In genomic region chr15:80873568-80873967, GRCh38 we compare ENCODE assay signal across 24 cellular contexts.
"Had no signal": no experiment of that assay in that cellular context is flagged by ENCODE, and none has a peak within 500 bp of the region (broad histone marks: within the 10 kb centered on the region; RNA-seq: fewer than 3 reads in every experiment).

No MANE protein-coding gene starts in this region.

- H3K9me3 ChIP-seq: breast epithelium, colonic mucosa, gastroesophageal sphincter, mucosa of descending colon, sigmoid colon, thyroid gland, upper lobe of left lung had no signal

- H3K4me1 ChIP-seq: breast epithelium, colonic mucosa, thyroid gland had no signal

- H3K36me3 ChIP-seq: breast epithelium, colonic mucosa, gastroesophageal sphincter, sigmoid colon, thyroid gland, upper lobe of left lung had no signal

- H3K4me3 ChIP-seq: breast epithelium, colonic mucosa, gastroesophageal sphincter, lung, mucosa of descending colon, sigmoid colon, thyroid gland, upper lobe of left lung had no signal

- H3K27ac ChIP-seq: breast epithelium, colonic mucosa, gastroesophageal sphincter, sigmoid colon, thyroid gland, upper lobe of left lung had no signal

- H3K27me3 ChIP-seq: breast epithelium, colonic mucosa, gastroesophageal sphincter, sigmoid colon, thyroid gland, upper lobe of left lung had no signal

- DNase-seq: activated CD4-positive, alpha-beta memory T cell treated with anti-CD3 and anti-CD28 coated beads for 36 hours; activated CD4-positive, alpha-beta T cell treated with anti-CD3 and anti-CD28 coated beads, Interleukin-2, amount 10 ng/mL, durations not matched to agents 24 days and 14 days; activated CD4-positive, CD25-positive, alpha-beta regulatory T cell treated with anti-CD3 and anti-CD28 coated beads, Interleukin-2, amount 50 U/mL, for 72 hours; activated CD8-positive, alpha-beta memory T cell treated with anti-CD3 and anti-CD28 coated beads, Interleukin-2, amount 50 U/mL, for 48 hours; activated gamma-delta T cell; activated naive CD4-positive, alpha-beta T cell treated with anti-CD3 and anti-CD28 coated beads, Interleukin-2, amount 50 U/mL, for 16 hours; activated T-cell treated with anti-CD3 and anti-CD28 coated beads, Interleukin-2, amount 50 U/mL, for 24 hours; colonic mucosa; effector memory CD4-positive, alpha-beta T cell; immature natural killer cell; mucosa of descending colon; occipital lobe; sigmoid colon; small intestine; stimulated activated CD4-positive, alpha-beta T cell treated with anti-CD3 and anti-CD28 coated beads, Interleukin-4, amount 100 ng/mL, for 24 hours; stimulated activated CD8-positive, alpha-beta memory T cell treated with anti-CD3 and anti-CD28 coated beads, Interleukin-4, amount 100 ng/mL, for 48 hours; stimulated activated naive CD8-positive, alpha-beta T cell treated with anti-CD3 and anti-CD28 coated beads, Interleukin-15, amount 100 ng/mL, for 72 hours; substantia nigra; T-helper 2 cell; thyroid gland; upper lobe of left lung had no signal
